ENCODE assay signal across 22 cellular contexts in the genomic region with DNA sequence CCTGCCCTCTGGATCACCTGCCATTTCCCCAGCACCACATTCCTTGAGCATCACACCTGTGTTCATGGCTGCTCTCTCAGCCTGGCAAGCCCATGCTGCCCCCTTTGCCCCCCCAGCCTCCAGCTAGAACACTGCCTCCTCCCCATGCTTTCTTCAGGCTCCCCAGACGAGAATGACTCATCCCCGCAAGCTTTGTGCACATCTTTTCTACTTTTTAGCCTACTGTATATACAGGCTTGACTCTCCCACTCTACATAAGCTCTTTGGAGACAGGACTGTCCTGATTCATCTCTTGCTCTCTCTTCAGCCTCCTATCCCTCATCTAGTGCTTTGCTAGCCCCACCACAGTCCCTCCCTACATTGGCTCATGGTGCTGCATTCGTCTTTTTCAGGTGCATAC. TPM values are rescaled to one million over a fixed set of nuclear protein-coding genes. Genes with fewer than 3 reads are reported as not detected.
"Had no signal": no experiment of that assay in that cellular context is flagged by ENCODE, and none has a peak within 500 bp of the region (broad histone marks: within the 10 kb centered on the region; RNA-seq: fewer than 3 reads in every experiment).

No MANE protein-coding gene starts in this region.

- H3K27me3 Mint-ChIP-seq: dendritic cell treated with granulocyte-macrophage colony-stimulating factor and Interleukin-4, amounts not matched to agents 40 ng/mL and 50 ng/mL, for 4 days; effector memory CD8-positive, alpha-beta T cell; naive B cell had no signal

- H3K4me1 Mint-ChIP-seq: naive B cell, nephron had no signal

- ATAC-seq: effector memory CD8-positive, alpha-beta T cell; gastroesophageal sphincter; left cardiac atrium; lower lobe of right lung had no signal

- H3K4me3 Mint-ChIP-seq: dendritic cell treated with granulocyte-macrophage colony-stimulating factor and Interleukin-4, amounts not matched to agents 40 ng/mL and 50 ng/mL, for 4 days; effector memory CD8-positive, alpha-beta T cell; naive B cell; nephron had no signal

- H3K27ac Mint-ChIP-seq: dendritic cell treated with granulocyte-macrophage colony-stimulating factor and Interleukin-4, amounts not matched to agents 40 ng/mL and 50 ng/mL, for 4 days; effector memory CD8-positive, alpha-beta T cell; nephron had no signal

- H3K9me3 Mint-ChIP-seq: dendritic cell treated with granulocyte-macrophage colony-stimulating factor and Interleukin-4, amounts not matched to agents 40 ng/mL and 50 ng/mL, for 4 days; effector memory CD8-positive, alpha-beta T cell; naive B cell; nephron had no signal

- DNase-seq: effector memory CD8-positive, alpha-beta T cell; esophagus squamous epithelium; foreskin fibroblast; glutamatergic neuron; kidney; left cardiac atrium; left ventricle myocardium inferior; lower lobe of right lung; mesenchymal stem cell; naive B cell; posterior cingulate gyrus; sigmoid colon; stimulated activated CD4-positive, alpha-beta T cell treated with anti-CD3 and anti-CD28 coated beads, Interleukin-12 subunit alpha, Interleukin-12 subunit beta, amount 100 ng/mL, for 4 hours; stimulated activated naive CD4-positive, alpha-beta T cell; stomach; substantia nigra; transverse colon had no signal

RNA-seq across cellular contexts. Expression of a gene that starts 52.6 kb away (rescaled TPM):
- total RNA-seq: left cardiac atrium, left ventricle myocardium inferior, osteocyte, right atrium auricular region, transverse colon had no signal
